In the genomic region with DNA sequence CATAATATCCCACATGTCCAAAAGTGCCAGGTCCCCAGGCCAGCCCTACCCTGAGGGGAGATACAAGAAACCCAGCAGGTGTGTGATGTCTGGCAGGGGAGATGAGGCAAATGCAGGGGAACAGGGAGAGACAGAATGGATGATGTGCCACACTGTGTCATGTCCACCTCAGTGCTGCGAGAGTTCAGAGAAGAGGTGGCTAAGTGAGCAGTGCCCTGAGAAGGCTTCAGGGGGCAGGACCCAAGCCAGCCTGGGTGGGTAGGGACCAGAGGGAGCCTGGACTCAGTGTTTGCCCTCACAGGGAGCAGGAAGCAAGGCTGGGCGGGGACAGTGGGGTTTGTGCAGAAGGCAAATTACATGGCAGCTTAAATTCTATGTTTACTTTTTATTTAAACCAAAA, we compare ENCODE assay signal across 24 cellular contexts.
DNase-seq lines count a peak whose midpoint lies in the region; ATAC-seq, FAIRE-seq and TF ChIP-seq lines count a peak whose summit lies in the region.
"Had no signal": no experiment of that assay in that cellular context is flagged by ENCODE, and none has a peak within 500 bp of the region (broad histone marks: within the 10 kb centered on the region; RNA-seq: fewer than 3 reads in every experiment).

No MANE protein-coding gene starts in this region.

- H3K9me3 Mint-ChIP-seq in activated naive CD8-positive, alpha-beta T cell (ENCODE audit: low read depth): no peaks in the 10 kb centered on the region
- no peaks in the 10 kb centered on the region for H3K9me3 Mint-ChIP-seq in activated naive CD8-positive, alpha-beta T cell treated with anti-CD3 and anti-CD28 coated beads, Interleukin-2, amount 50 U/mL, for 24 hours
- no peaks in the 10 kb centered on the region for H3K9me3 Mint-ChIP-seq in type B pancreatic cell
- H3K9me3 Mint-ChIP-seq: activated CD8-positive, alpha-beta T cell treated with anti-CD3 and anti-CD28 coated beads for 36 hours; CD8-positive, alpha-beta memory T cell; stimulated activated naive CD8-positive, alpha-beta T cell treated with anti-CD3 and anti-CD28 coated beads, Interleukin-15, amount 100 ng/mL, for 72 hours had no signal

- no peaks in the 10 kb centered on the region for H3K27me3 Mint-ChIP-seq in activated naive CD8-positive, alpha-beta T cell
- H3K27me3 Mint-ChIP-seq in activated naive CD8-positive, alpha-beta T cell treated with anti-CD3 and anti-CD28 coated beads, Interleukin-2, amount 50 U/mL, for 24 hours: no peaks in the 10 kb centered on the region
- H3K27me3 Mint-ChIP-seq in type B pancreatic cell: no peaks in the 10 kb centered on the region
- H3K27me3 Mint-ChIP-seq: activated CD8-positive, alpha-beta T cell treated with anti-CD3 and anti-CD28 coated beads for 36 hours; stimulated activated naive CD8-positive, alpha-beta T cell treated with anti-CD3 and anti-CD28 coated beads, Interleukin-15, amount 100 ng/mL, for 72 hours had no signal

- no peak overlapping the region for H3K4me3 Mint-ChIP-seq in activated naive CD8-positive, alpha-beta T cell
- H3K4me3 Mint-ChIP-seq in activated naive CD8-positive, alpha-beta T cell treated with anti-CD3 and anti-CD28 coated beads, Interleukin-2, amount 50 U/mL, for 24 hours: no peak overlapping the region
- H3K4me3 Mint-ChIP-seq in type B pancreatic cell: no peak overlapping the region
- H3K4me3 Mint-ChIP-seq: activated CD8-positive, alpha-beta T cell treated with anti-CD3 and anti-CD28 coated beads for 36 hours; CD8-positive, alpha-beta memory T cell; stimulated activated naive CD8-positive, alpha-beta T cell treated with anti-CD3 and anti-CD28 coated beads, Interleukin-15, amount 100 ng/mL, for 72 hours had no signal

- TF ChIP-seq CTCF in type B pancreatic cell (conservative IDR thresholded peaks at IDR 0.05) (no peak), D721Med (IDR thresholded peaks at IDR 0.05; ENCODE audit: insufficient read depth, missing control alignments) (no peak)

- H3K36me3 Mint-ChIP-seq in activated naive CD8-positive, alpha-beta T cell: peaks cover 7% of the 10 kb centered on the region
- H3K36me3 Mint-ChIP-seq in activated naive CD8-positive, alpha-beta T cell treated with anti-CD3 and anti-CD28 coated beads, Interleukin-2, amount 50 U/mL, for 24 hours (ENCODE audit: low read depth): peaks cover 43% of the 10 kb centered on the region
- no peaks in the 10 kb centered on the region for H3K36me3 Mint-ChIP-seq in type B pancreatic cell

- DNase-seq in activated naive CD8-positive, alpha-beta T cell treated with anti-CD3 and anti-CD28 coated beads, Interleukin-2, amount 50 U/mL, for 24 hours: no peak
- DNase-seq in NCI-H69 (lab: John Stamatoyannopoulos, UW) (peak; percentile 77), left lobe of liver (ENCODE audit: low spot score) (peak; percentile 30), type B pancreatic cell (ENCODE audit: extremely low spot score, unreplicated experiment) (peak; percentile 42), D721Med (ENCODE audit: insufficient read length, low spot score) (no peak), NCI-H226 (no peak)
- DNase-seq: activated CD8-positive, alpha-beta T cell treated with anti-CD3 and anti-CD28 coated beads for 36 hours; activated naive CD4-positive, alpha-beta T cell treated with Interleukin-2 at 50 U/mL for 16 hours; CD8-positive, alpha-beta memory T cell; DMS53; dorsolateral prefrontal cortex; glutamatergic neuron; Karpas-422; kidney glomerular epithelial cell; NCI-H187; NCI-H2227 treated with DMSO at 0.1 percent for 48 hours; NCI-H774; stimulated activated CD4-positive, alpha-beta T cell treated with anti-CD3 and anti-CD28 coated beads, Interleukin-15, amount 100 ng/mL, for 24 hours had no signal

- no peak for ATAC-seq in activated naive CD8-positive, alpha-beta T cell treated with anti-CD3 and anti-CD28 coated beads, Interleukin-2, amount 50 U/mL, for 24 hours
- ATAC-seq in left lobe of liver: no peak
- no peak for ATAC-seq in HG03159 (IDR thresholded peaks at IDR 0.05; ENCODE audit: unreplicated experiment)
- ATAC-seq: activated CD8-positive, alpha-beta T cell treated with anti-CD3 and anti-CD28 coated beads for 36 hours; GM12878; stimulated activated naive CD8-positive, alpha-beta T cell treated with anti-CD3 and anti-CD28 coated beads, Interleukin-15, amount 100 ng/mL, for 72 hours had no signal

- FAIRE-seq in D721Med (lab: Jason Lieb, UNC): no peak
- FAIRE-seq: astrocyte, GM12878, H54 had no signal

- H3K27ac Mint-ChIP-seq in activated naive CD8-positive, alpha-beta T cell: peak overlapping the region; percentile 50
- no peak overlapping the region for H3K27ac Mint-ChIP-seq in activated naive CD8-positive, alpha-beta T cell treated with anti-CD3 and anti-CD28 coated beads, Interleukin-2, amount 50 U/mL, for 24 hours
- H3K27ac Mint-ChIP-seq in type B pancreatic cell: no peak overlapping the region
- H3K27ac Mint-ChIP-seq: activated CD8-positive, alpha-beta T cell treated with anti-CD3 and anti-CD28 coated beads for 36 hours had no signal

- peaks cover 12% of the 10 kb centered on the region for H3K4me1 Mint-ChIP-seq in activated naive CD8-positive, alpha-beta T cell (ENCODE audit: low read depth)
- peaks cover 3% of the 10 kb centered on the region for H3K4me1 Mint-ChIP-seq in activated naive CD8-positive, alpha-beta T cell treated with anti-CD3 and anti-CD28 coated beads, Interleukin-2, amount 50 U/mL, for 24 hours
- peaks cover 8% of the 10 kb centered on the region for H3K4me1 Mint-ChIP-seq in type B pancreatic cell (ENCODE audit: unreplicated experiment)
- H3K4me1 Mint-ChIP-seq: CD8-positive, alpha-beta memory T cell had no signal

Comparison
In these comparisons a context has a peak if more than half of its experiments do, and no peak if none do; other contexts are left out.
1. DNase-seq: peak in NCI-H69 (single experiment), left lobe of liver (single experiment) and type B pancreatic cell (single experiment); none in activated naive CD8-positive, alpha-beta T cell treated with anti-CD3 and anti-CD28 coated beads, Interleukin-2, amount 50 U/mL, for 24 hours (single experiment), D721Med (single experiment) and NCI-H226 (single experiment).